In genomic region chr7:26199301-26200112, GRCh38 we compare ENCODE assay signal across 8 cellular contexts. TPM values are rescaled to one million over a fixed set of nuclear protein-coding genes. Genes with fewer than 3 reads are reported as not detected.
DNase-seq lines count a peak whose midpoint lies in the region; ATAC-seq, FAIRE-seq and TF ChIP-seq lines count a peak whose summit lies in the region.

No MANE protein-coding gene starts in this region.

- POLR2A ChIA-PET in endothelial cell of umbilical vein (lab: Charles Lee), result interaction anchor here (0.7 to 1.2 kb wide), 13 partner anchors 8 to 977 kb away, joined by 3 to 10 read pairs (median 4); partner anchors contain the start of genes HOXA7 and NFE2L3
- POLR2A ChIA-PET in GM10248 (lab: Yijun Ruan, JAX), result interaction anchor here (0.6 to 2.8 kb wide), 11 partner anchors 8 to 1489 kb away, joined by 3 to 41 read pairs (median 3); partner anchors contain the start of gene NFE2L3

- peak overlapping the region; percentile 97 for H3K27ac ChIP-seq in endothelial cell of umbilical vein (ENCODE audit: insufficient read depth, low read depth, low read length)

- no peak for ATAC-seq in HG02763 (IDR thresholded peaks at IDR 0.05; ENCODE audit: unreplicated experiment)

- peaks cover 42% of the 10 kb centered on the region for H4K20me1 ChIP-seq in endothelial cell of umbilical vein (replicated peaks; ENCODE audit: control insufficient read depth, extremely low read depth, insufficient read depth, low read length)

- intact Hi-C loops in endothelial cell of umbilical vein (cut with micrococcal nuclease), result loop anchor here (1.0 to 10.0 kb wide), 11 partner anchors 45 to 1408 kb away; partner anchors contain the start of gene SKAP2

- dilution Hi-C loops in endothelial cell of umbilical vein (cut with MboI; ENCODE audit: extremely low pct_ligation_motif_present, low sequenced_read_pairs), result loop anchor here (25.0 kb wide), 1 partner anchor 963 kb away; the partner anchor contains the start of genes HOXA10, HOXA3, HOXA7 and HOXA9

- H3K79me2 ChIP-seq in endothelial cell of umbilical vein (ENCODE audit: control insufficient read depth, insufficient read depth, low read length), result peaks cover 89% of the 10 kb centered on the region

- H3K4me3 ChIP-seq in GM06990 (replicated peaks; ENCODE audit: low read depth, low read length) (peak overlapping the region; percentile 94), endothelial cell of umbilical vein (replicated peaks in 1 of 3; ENCODE audit: insufficient read depth in 1 of 3, low read depth in 1 of 3, low read length in 3 of 3) (peak overlapping the region; percentile 98 to 100 (median 98)), mucosa of stomach (ENCODE audit: low read length) (peak overlapping the region; percentile 99)

- peak overlapping the region; percentile 100 for H3K9ac ChIP-seq in endothelial cell of umbilical vein (replicated peaks; ENCODE audit: extremely low read depth, insufficient read depth, low read length)
- H3K9ac ChIP-seq in mucosa of stomach (ENCODE audit: low read length), result peak overlapping the region; percentile 100

- H3K4me2 ChIP-seq in endothelial cell of umbilical vein (ENCODE audit: insufficient read depth, low read length), result peak overlapping the region; percentile 90

- H3K9me3 ChIP-seq in endothelial cell of umbilical vein (replicated peaks; ENCODE audit: control insufficient read depth, insufficient read depth, low read length) (no peaks in the 10 kb centered on the region), mucosa of stomach (ENCODE audit: control insufficient read depth, low read length) (no peaks in the 10 kb centered on the region)

- H3K9me1 ChIP-seq in endothelial cell of umbilical vein (replicated peaks; ENCODE audit: control insufficient read depth, extremely low read depth, insufficient read depth, low read length), result no peaks in the 10 kb centered on the region

- H3K36me3 ChIP-seq in GM06990 (ENCODE audit: control insufficient read depth, insufficient read depth, low read length) (peaks cover 6% of the 10 kb centered on the region), endothelial cell of umbilical vein (ENCODE audit: control insufficient read depth in 2 of 2, extremely low read depth in 1 of 2, insufficient read depth in 2 of 2, low read length in 2 of 2) (peaks cover 5 to 27% of the 10 kb centered on the region in 2 experiments), mucosa of stomach (ENCODE audit: control insufficient read depth, insufficient read depth, low read length) (peaks cover 4% of the 10 kb centered on the region)

- no peak for TF ChIP-seq CTCF in GM06990 (IDR thresholded peaks at IDR 0.05; ENCODE audit: insufficient read depth, low read length, poor library complexity, severe bottlenecking)
- no peak for TF ChIP-seq CTCF in endothelial cell of umbilical vein (IDR thresholded peaks at IDR 0.05; ENCODE audit: extremely low read depth in 1 of 2, insufficient read depth in 1 of 2, low read depth in 1 of 2, low read length in 2 of 2)
- no peak for TF ChIP-seq CTCF in GM10248 (IDR thresholded peaks at IDR 0.05; ENCODE audit: control extremely low read depth, extremely low read depth, low read depth, missing control alignments)

- no peak for TF ChIP-seq POLR2A in endothelial cell of umbilical vein (IDR thresholded peaks at IDR 0.05; ENCODE audit: low read depth, low read length)

- H3K4me1 ChIP-seq in endothelial cell of umbilical vein (ENCODE audit: control insufficient read depth, extremely low read depth, insufficient read depth, low read length), result peaks cover 40% of the 10 kb centered on the region
- peaks cover 22% of the 10 kb centered on the region for H3K4me1 ChIP-seq in mucosa of stomach (ENCODE audit: control insufficient read depth, insufficient read depth, low read length)

- BruUV-seq in endothelial cell of umbilical vein (replicated peaks; lab: Mats Ljungman, UMichigan), result no TSS peak

- no peak for FAIRE-seq in endothelial cell of umbilical vein (lab: Jason Lieb, UNC)

- CTCF ChIA-PET in endothelial cell of umbilical vein (lab: Charles Lee), result interaction anchor here (0.6 to 4.4 kb wide), 14 partner anchors 11 to 468 kb away, joined by 3 to 98 read pairs (median 6); partner anchors contain the start of gene NFE2L3
- CTCF ChIA-PET in GM10248 (lab: Yijun Ruan, JAX), result interaction anchor here (0.8 to 3.3 kb wide), 10 partner anchors 8 to 306 kb away, joined by 3 to 48 read pairs (median 6); partner anchors contain the start of gene NFE2L3

- H3K27me3 ChIP-seq in GM06990 (replicated peaks; ENCODE audit: control insufficient read depth, insufficient read depth, low read length), result no peaks in the 10 kb centered on the region
- no peaks in the 10 kb centered on the region for H3K27me3 ChIP-seq in endothelial cell of umbilical vein (ENCODE audit: control insufficient read depth in 2 of 2, insufficient read depth in 2 of 2, low read length in 2 of 2)
- no peaks in the 10 kb centered on the region for H3K27me3 ChIP-seq in mucosa of stomach (ENCODE audit: control insufficient read depth, insufficient read depth, low read length)

- DNase-seq in GM06990 (ENCODE audit: extremely low read depth, insufficient read length), result peak; percentile 62
- DNase-seq in NCI-H226, result peak; percentile 62
- DNase-seq in activated CD8-positive, alpha-beta memory T cell treated with anti-CD3 and anti-CD28 coated beads, Interleukin-2, amount 50 U/mL, for 48 hours, result peak; percentile 81
- peak; percentile 69 for DNase-seq in endothelial cell of umbilical vein (ENCODE audit: low read depth, low spot score)
- peak; percentile 30 to 43 for DNase-seq in stimulated activated CD8-positive, alpha-beta memory T cell treated with anti-CD3 and anti-CD28 coated beads, Interleukin-7, amount 100 ng/mL, for 1 hour (ENCODE audit: low read depth in 2 of 2)
- no peak for DNase-seq in GM10248 (ENCODE audit: extremely low spot score)

- H2AFZ ChIP-seq in endothelial cell of umbilical vein (ENCODE audit: low read depth, low read length), result no peak overlapping the region

TF ChIP-seq in endothelial cell of umbilical vein, 7 proteins besides CTCF, POLR2A, EP300 and RAD21:
- TF ChIP-seq POLR2AphosphoS5 (IDR thresholded peaks at IDR 0.05; ENCODE audit: insufficient read depth, low read depth, low read length) (no peak), FOS (IDR thresholded peaks at IDR 0.05; ENCODE audit: borderline replicate concordance, insufficient read depth, low read length) (no peak), GATA2 (IDR thresholded peaks at IDR 0.05; ENCODE audit: insufficient read depth, insufficient read length, low read depth, low read length) (no peak), MAX (IDR thresholded peaks at IDR 0.05; ENCODE audit: insufficient read depth, insufficient read length) (no peak), EZH2 (IDR thresholded peaks at IDR 0.05; ENCODE audit: borderline replicate concordance, low read depth, low read length, severe bottlenecking) (no peak), MYC (IDR thresholded peaks at IDR 0.05; ENCODE audit: low read depth, low read length) (no peak), JUN (IDR thresholded peaks at IDR 0.05; ENCODE audit: borderline replicate concordance, insufficient read depth, insufficient read length, low read depth) (no peak)

RNA-seq across cellular contexts. Expression of gene HNRNPA2B1, which starts 1.0 kb away (rescaled TPM):
- 703 and 717 TPM in 2 replicates for total RNA-seq in endothelial cell of umbilical vein
- 104 and 198 TPM in 2 replicates for polyA plus RNA-seq in endothelial cell of umbilical vein
- polyA plus RNA-seq in endothelial cell of umbilical vein (2011; cell fraction: cytosol; rRNA removed), result 420 and 499 TPM in 2 replicates
- 496 and 792 TPM in 2 replicates for polyA plus RNA-seq in endothelial cell of umbilical vein (2011; cell fraction: nucleus; rRNA removed)
- polyA plus RNA-seq in endothelial cell of umbilical vein (2012), result 674 and 1,097 TPM in 2 replicates
- polyA minus RNA-seq in endothelial cell of umbilical vein, result 165 and 169 TPM in 2 replicates
- polyA minus RNA-seq in endothelial cell of umbilical vein (2011; cell fraction: cytosol; rRNA and poly(A)+ RNA removed), result 207 TPM
- 209 and 233 TPM in 2 replicates for polyA minus RNA-seq in endothelial cell of umbilical vein (2011; cell fraction: nucleus; rRNA and poly(A)+ RNA removed)

RNA-seq across cellular contexts. Expression of gene CBX3, which starts 2.0 kb away (rescaled TPM):
- total RNA-seq in endothelial cell of umbilical vein, result 184 and 200 TPM in 2 replicates
- 41.7 and 47.5 TPM in 2 replicates for polyA plus RNA-seq in endothelial cell of umbilical vein
- 86.6 and 94.2 TPM in 2 replicates for polyA plus RNA-seq in endothelial cell of umbilical vein (2011; cell fraction: cytosol; rRNA removed)
- polyA plus RNA-seq in endothelial cell of umbilical vein (2011; cell fraction: nucleus; rRNA removed), result 78.8 and 112 TPM in 2 replicates
- polyA plus RNA-seq in endothelial cell of umbilical vein (2012), result 119 and 202 TPM in 2 replicates
- 22.8 and 24.5 TPM in 2 replicates for polyA minus RNA-seq in endothelial cell of umbilical vein
- 44.4 TPM for polyA minus RNA-seq in endothelial cell of umbilical vein (2011; cell fraction: cytosol; rRNA and poly(A)+ RNA removed)
- polyA minus RNA-seq in endothelial cell of umbilical vein (2011; cell fraction: nucleus; rRNA and poly(A)+ RNA removed), result 51.5 and 52.5 TPM in 2 replicates

RNA-seq across cellular contexts. Expression of gene NFE2L3, which starts 47.5 kb away (rescaled TPM):
- total RNA-seq in endothelial cell of umbilical vein, result 28.4 and 40.2 TPM in 2 replicates
- 29.6 and 30.8 TPM in 2 replicates for polyA plus RNA-seq in endothelial cell of umbilical vein
- 36.1 and 37.8 TPM in 2 replicates for polyA plus RNA-seq in endothelial cell of umbilical vein (2011; cell fraction: cytosol; rRNA removed)
- polyA plus RNA-seq in endothelial cell of umbilical vein (2011; cell fraction: nucleus; rRNA removed), result 27.3 and 32.9 TPM in 2 replicates
- 42.9 and 67.1 TPM in 2 replicates for polyA plus RNA-seq in endothelial cell of umbilical vein (2012)
- 45.2 and 45.7 TPM in 2 replicates for polyA minus RNA-seq in endothelial cell of umbilical vein
- not detected for polyA minus RNA-seq in endothelial cell of umbilical vein (2011; cell fraction: cytosol; rRNA and poly(A)+ RNA removed)
- 14.6 and 23.3 TPM in 2 replicates for polyA minus RNA-seq in endothelial cell of umbilical vein (2011; cell fraction: nucleus; rRNA and poly(A)+ RNA removed)
